ENCODE assay signal across 14 cellular contexts in the genomic region with DNA sequence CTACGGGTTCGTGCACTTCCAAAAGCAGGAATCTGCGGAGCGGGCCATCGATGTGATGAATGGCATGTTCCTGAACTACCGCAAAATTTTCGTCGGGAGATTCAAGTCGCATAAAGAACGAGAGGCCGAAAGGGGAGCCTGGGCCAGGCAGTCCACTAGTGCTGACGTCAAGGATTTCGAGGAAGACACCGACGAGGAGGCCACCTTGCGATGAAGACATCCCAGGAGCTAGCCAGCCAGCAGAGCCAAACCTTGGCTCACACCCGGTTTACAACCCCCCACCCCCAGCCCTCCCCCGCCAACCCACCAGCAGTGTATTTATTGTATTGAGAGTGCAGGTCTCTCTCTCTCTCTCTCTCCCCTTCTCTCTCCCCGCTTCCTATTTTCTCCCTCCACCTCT. TPM values are rescaled to one million over a fixed set of nuclear protein-coding genes. Genes with fewer than 3 reads are reported as not detected.
"Had no signal": no experiment of that assay in that cellular context is flagged by ENCODE, and none has a peak within 500 bp of the region (broad histone marks: within the 10 kb centered on the region; RNA-seq: fewer than 3 reads in every experiment).

No MANE protein-coding gene starts in this region.

RNA-seq across cellular contexts. Expression of a gene that starts 1.3 kb away (rescaled TPM):
- total RNA-seq: stomach, subcutaneous adipose tissue, suprapubic skin, temporal lobe, thoracic aorta, thyroid gland, tibial nerve, transverse colon, upper lobe of left lung, upper lobe of right lung, ureter, urinary bladder, vagina had no signal
- polyA plus RNA-seq: stomach, thymus, urinary bladder had no signal
